1 cellular context compared by ENCODE assay signal in the genomic region with DNA sequence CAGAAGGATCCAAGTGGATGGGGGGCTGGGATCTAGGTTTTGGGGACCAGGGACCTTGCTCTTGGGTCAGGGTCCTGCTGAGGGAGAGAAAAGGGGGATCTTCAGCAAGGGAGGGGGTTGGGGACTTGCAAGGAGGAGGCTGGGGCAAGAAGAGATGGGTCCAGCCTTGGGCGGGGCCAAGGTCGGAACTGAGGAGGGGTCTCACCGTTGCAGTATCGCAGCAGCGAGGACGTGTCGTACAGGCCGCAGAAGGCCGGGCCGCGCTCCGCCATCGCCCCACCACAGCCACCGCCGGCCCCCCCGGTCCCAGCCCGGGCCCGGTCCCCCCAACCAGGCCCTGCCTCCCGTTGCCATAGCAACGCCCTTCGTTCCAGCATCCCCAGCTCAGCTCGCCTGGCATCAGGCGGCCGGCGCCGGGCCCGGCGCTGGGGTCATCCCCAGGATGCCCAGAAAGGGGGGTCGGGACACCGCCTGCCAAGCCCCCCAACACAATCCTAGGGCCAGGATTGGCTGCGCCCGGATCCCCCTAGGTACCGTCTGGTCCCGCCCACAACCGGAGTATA.
TF ChIP-seq lines count a peak whose summit lies in the region.

No MANE protein-coding gene starts in this region.

TF ChIP-seq in K562, 482 proteins besides CTCF, POLR2A, EP300 and RAD21 (continued from another document):
- TF ChIP-seq, protein P1, sequence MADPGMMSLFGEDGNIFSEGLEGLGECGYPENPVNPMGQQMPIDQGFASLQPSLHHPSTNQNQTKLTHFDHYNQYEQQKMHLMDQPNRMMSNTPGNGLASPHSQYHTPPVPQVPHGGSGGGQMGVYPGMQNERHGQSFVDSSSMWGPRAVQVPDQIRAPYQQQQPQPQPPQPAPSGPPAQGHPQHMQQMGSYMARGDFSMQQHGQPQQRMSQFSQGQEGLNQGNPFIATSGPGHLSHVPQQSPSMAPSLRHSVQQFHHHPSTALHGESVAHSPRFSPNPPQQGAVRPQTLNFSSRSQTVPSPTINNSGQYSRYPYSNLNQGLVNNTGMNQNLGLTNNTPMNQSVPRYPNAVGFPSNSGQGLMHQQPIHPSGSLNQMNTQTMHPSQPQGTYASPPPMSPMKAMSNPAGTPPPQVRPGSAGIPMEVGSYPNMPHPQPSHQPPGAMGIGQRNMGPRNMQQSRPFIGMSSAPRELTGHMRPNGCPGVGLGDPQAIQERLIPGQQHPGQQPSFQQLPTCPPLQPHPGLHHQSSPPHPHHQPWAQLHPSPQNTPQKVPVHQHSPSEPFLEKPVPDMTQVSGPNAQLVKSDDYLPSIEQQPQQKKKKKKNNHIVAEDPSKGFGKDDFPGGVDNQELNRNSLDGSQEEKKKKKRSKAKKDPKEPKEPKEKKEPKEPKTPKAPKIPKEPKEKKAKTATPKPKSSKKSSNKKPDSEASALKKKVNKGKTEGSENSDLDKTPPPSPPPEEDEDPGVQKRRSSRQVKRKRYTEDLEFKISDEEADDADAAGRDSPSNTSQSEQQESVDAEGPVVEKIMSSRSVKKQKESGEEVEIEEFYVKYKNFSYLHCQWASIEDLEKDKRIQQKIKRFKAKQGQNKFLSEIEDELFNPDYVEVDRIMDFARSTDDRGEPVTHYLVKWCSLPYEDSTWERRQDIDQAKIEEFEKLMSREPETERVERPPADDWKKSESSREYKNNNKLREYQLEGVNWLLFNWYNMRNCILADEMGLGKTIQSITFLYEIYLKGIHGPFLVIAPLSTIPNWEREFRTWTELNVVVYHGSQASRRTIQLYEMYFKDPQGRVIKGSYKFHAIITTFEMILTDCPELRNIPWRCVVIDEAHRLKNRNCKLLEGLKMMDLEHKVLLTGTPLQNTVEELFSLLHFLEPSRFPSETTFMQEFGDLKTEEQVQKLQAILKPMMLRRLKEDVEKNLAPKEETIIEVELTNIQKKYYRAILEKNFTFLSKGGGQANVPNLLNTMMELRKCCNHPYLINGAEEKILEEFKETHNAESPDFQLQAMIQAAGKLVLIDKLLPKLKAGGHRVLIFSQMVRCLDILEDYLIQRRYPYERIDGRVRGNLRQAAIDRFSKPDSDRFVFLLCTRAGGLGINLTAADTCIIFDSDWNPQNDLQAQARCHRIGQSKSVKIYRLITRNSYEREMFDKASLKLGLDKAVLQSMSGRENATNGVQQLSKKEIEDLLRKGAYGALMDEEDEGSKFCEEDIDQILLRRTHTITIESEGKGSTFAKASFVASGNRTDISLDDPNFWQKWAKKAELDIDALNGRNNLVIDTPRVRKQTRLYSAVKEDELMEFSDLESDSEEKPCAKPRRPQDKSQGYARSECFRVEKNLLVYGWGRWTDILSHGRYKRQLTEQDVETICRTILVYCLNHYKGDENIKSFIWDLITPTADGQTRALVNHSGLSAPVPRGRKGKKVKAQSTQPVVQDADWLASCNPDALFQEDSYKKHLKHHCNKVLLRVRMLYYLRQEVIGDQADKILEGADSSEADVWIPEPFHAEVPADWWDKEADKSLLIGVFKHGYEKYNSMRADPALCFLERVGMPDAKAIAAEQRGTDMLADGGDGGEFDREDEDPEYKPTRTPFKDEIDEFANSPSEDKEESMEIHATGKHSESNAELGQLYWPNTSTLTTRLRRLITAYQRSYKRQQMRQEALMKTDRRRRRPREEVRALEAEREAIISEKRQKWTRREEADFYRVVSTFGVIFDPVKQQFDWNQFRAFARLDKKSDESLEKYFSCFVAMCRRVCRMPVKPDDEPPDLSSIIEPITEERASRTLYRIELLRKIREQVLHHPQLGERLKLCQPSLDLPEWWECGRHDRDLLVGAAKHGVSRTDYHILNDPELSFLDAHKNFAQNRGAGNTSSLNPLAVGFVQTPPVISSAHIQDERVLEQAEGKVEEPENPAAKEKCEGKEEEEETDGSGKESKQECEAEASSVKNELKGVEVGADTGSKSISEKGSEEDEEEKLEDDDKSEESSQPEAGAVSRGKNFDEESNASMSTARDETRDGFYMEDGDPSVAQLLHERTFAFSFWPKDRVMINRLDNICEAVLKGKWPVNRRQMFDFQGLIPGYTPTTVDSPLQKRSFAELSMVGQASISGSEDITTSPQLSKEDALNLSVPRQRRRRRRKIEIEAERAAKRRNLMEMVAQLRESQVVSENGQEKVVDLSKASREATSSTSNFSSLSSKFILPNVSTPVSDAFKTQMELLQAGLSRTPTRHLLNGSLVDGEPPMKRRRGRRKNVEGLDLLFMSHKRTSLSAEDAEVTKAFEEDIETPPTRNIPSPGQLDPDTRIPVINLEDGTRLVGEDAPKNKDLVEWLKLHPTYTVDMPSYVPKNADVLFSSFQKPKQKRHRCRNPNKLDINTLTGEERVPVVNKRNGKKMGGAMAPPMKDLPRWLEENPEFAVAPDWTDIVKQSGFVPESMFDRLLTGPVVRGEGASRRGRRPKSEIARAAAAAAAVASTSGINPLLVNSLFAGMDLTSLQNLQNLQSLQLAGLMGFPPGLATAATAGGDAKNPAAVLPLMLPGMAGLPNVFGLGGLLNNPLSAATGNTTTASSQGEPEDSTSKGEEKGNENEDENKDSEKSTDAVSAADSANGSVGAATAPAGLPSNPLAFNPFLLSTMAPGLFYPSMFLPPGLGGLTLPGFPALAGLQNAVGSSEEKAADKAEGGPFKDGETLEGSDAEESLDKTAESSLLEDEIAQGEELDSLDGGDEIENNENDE (IDR thresholded peaks at IDR 0.05; ENCODE audit: low read depth, low read length): no peak
